Comparison of ENCODE assay signal across 9 cellular contexts in the genomic region with DNA sequence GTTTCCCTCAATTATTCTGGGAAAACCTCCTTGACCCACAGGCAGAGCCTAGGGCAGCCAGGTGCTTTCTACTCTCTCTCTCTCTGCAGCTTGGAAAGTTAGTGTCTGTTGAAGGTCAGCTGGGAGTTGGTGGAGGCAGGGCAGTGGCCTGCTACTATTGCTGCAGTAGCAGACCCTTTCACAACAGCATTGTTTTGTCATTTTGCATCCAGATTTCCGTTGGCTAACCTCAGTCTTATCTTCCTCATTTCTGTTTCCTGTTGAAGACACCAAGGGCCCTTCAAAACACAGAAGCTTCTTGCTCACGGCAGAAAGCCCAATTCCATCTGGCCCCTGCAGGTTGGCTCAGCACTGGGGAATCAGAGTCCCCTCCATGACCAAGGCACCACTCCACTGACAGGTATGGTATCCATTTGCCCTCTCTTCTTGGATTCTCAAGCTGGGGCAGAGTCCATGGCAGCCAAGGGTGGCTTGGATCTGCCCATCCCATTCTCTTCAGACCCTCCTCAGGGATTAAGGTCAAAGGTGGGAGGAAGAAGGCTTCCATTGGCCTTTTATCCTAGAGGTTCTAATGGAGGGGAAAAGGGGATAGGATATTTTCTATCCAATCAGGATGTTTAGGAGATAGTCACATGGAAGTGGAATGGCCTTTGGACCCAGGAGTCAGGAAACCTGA. TPM values are rescaled to one million over a fixed set of nuclear protein-coding genes. Genes with fewer than 3 reads are reported as not detected.
A peak's percentile ranks its signal among the peaks of the same experiment; 100 is the strongest.
DNase-seq lines count a peak whose midpoint lies in the region; ATAC-seq and TF ChIP-seq lines count a peak whose summit lies in the region.
"Had no signal": no experiment of that assay in that cellular context is flagged by ENCODE, and none has a peak within 500 bp of the region (broad histone marks: within the 10 kb centered on the region; RNA-seq: fewer than 3 reads in every experiment).

No MANE protein-coding gene starts in this region.

- H2AFZ ChIP-seq in mammary epithelial cell (ENCODE audit: low read depth, low read length) (no peak overlapping the region), GM23248 (no peak overlapping the region)

- H3K4me3 ChIP-seq in mammary epithelial cell (replicated peaks in 1 of 3; ENCODE audit: insufficient read depth in 1 of 3, low read depth in 2 of 3, low read length in 3 of 3) = no peak overlapping the region
- H3K4me3 ChIP-seq in GM23248 = no peak overlapping the region

- ATAC-seq in HG02610 (IDR thresholded peaks at IDR 0.05; ENCODE audit: unreplicated experiment) = peak; percentile 21

- H3K79me2 ChIP-seq in mammary epithelial cell (ENCODE audit: insufficient read depth, low read length) = no peaks in the 10 kb centered on the region
- H3K79me2 ChIP-seq in GM23248 (ENCODE audit: insufficient read depth) = no peaks in the 10 kb centered on the region

- TF ChIP-seq POLR2A in GM15510 (IDR thresholded peaks at IDR 0.05; ENCODE audit: borderline replicate concordance, extremely low read depth, insufficient read length) = peak; percentile 23

- no peak for TF ChIP-seq CTCF in mammary epithelial cell (conservative IDR thresholded peaks at IDR 0.05 in 1 of 2, IDR thresholded peaks at IDR 0.05 in 1 of 2; ENCODE audit: extremely low read depth in 1 of 2, insufficient read depth in 1 of 2, low read depth in 1 of 2, low read length in 2 of 2)
- TF ChIP-seq CTCF in glutamatergic neuron (IDR thresholded peaks at IDR 0.05; ENCODE audit: partially characterized antibody, unreplicated experiment) = no peak

- 70% methylated on average over 2 of the region's 2 CpGs for WGBS in mammary epithelial cell (ENCODE audit: low coverage, missing lambda C conversion rate)
- WGBS in GM23248 (ENCODE audit: low coverage in 1 of 2, low lambda C conversion rate in 2 of 2, missing lambda C conversion rate in 2 of 2), 2 experiments = 21 to 39% methylated on average over 2 of the region's 2 CpGs

- H3K9me2 ChIP-seq in GM23248 (ENCODE audit: insufficient read depth) = no peaks in the 10 kb centered on the region

- CTCF ChIA-PET in mammary epithelial cell (lab: Charles Lee; ENCODE audit: low non-redundant PET) = no interaction called here

- H3K4me1 ChIP-seq in mammary epithelial cell (ENCODE audit: insufficient read depth, low read length) = peaks cover 5% of the 10 kb centered on the region
- H3K4me1 ChIP-seq in GM23248 (ENCODE audit: insufficient read depth) = no peaks in the 10 kb centered on the region

- H3K27ac ChIP-seq in mammary epithelial cell (ENCODE audit: insufficient read depth, low read depth, low read length) (no peak overlapping the region), GM23248 (no peak overlapping the region)

- dilution Hi-C loops in mammary epithelial cell (cut with HindIII; ENCODE audit: low sequenced_read_pairs) = no loop called here

- no peak overlapping the region for H3K4me3 Mint-ChIP-seq in glutamatergic neuron (ENCODE audit: unreplicated experiment)
- H3K4me3 Mint-ChIP-seq: nephron had no signal

- H3K9me3 ChIP-seq in mammary epithelial cell (replicated peaks; ENCODE audit: insufficient read depth, low read length) (peaks cover 3% of the 10 kb centered on the region), GM23248 (ENCODE audit: low read depth) (no peaks in the 10 kb centered on the region)

- H3K4me1 Mint-ChIP-seq in glutamatergic neuron (ENCODE audit: low read depth, unreplicated experiment) = peaks cover 1% of the 10 kb centered on the region
- H3K4me1 Mint-ChIP-seq: nephron had no signal

- in situ Hi-C loops in mammary epithelial cell (cut with MboI; ENCODE audit: low sequenced_read_pairs in 2 of 2) (no loop called here), GM23248 (cut with MboI) (no loop called here)

- peak; percentile 93 for DNase-seq in SIG-M5 treated with dmso at 0.1 percent for 504 hours (lab: John Stamatoyannopoulos, UW; ENCODE audit: unreplicated experiment)
- peak; percentile 69 for DNase-seq in medulla oblongata (ENCODE audit: extremely low spot score)
- DNase-seq in mammary epithelial cell = no peak
- DNase-seq in glutamatergic neuron = no peak
- DNase-seq in GM23248 = no peak
- no peak for DNase-seq in stimulated activated CD4-positive, alpha-beta T cell treated with anti-CD3 and anti-CD28 coated beads, Interleukin-2, amount 100 ng/mL, for 48 hours

- H3K9ac ChIP-seq in mammary epithelial cell (ENCODE audit: insufficient read depth, low read length) (no peak overlapping the region), GM23248 (no peak overlapping the region)

- H3F3A ChIP-seq in GM23248 (ENCODE audit: insufficient read depth) = no peaks in the 10 kb centered on the region

- no TSS peak for BruUV-seq in mammary epithelial cell (replicated peaks; lab: Mats Ljungman, UMichigan)

- no peaks in the 10 kb centered on the region for H4K20me1 ChIP-seq in mammary epithelial cell (ENCODE audit: insufficient read depth, low read length)
- H4K20me1 ChIP-seq in GM23248 (ENCODE audit: insufficient read depth) = no peaks in the 10 kb centered on the region

- peaks cover 3% of the 10 kb centered on the region for H3K9me3 Mint-ChIP-seq in glutamatergic neuron (ENCODE audit: unreplicated experiment)
- H3K9me3 Mint-ChIP-seq: nephron had no signal

- H3K27me3 Mint-ChIP-seq in glutamatergic neuron (ENCODE audit: unreplicated experiment) = peaks cover 2% of the 10 kb centered on the region

- intact Hi-C loops in mammary epithelial cell (cut with micrococcal nuclease) = no loop called here

- no peak overlapping the region for H3K4me2 ChIP-seq in mammary epithelial cell (ENCODE audit: insufficient read depth, low read depth, low read length)
- no peak overlapping the region for H3K4me2 ChIP-seq in GM23248 (ENCODE audit: unreplicated experiment)

- H3K27ac Mint-ChIP-seq in glutamatergic neuron (ENCODE audit: unreplicated experiment) = no peak overlapping the region
- H3K27ac Mint-ChIP-seq: nephron had no signal

- no peaks in the 10 kb centered on the region for H3K36me3 Mint-ChIP-seq in glutamatergic neuron (ENCODE audit: unreplicated experiment)

- no peaks in the 10 kb centered on the region for H3K36me3 ChIP-seq in mammary epithelial cell (ENCODE audit: insufficient read depth, low read length)
- H3K36me3 ChIP-seq in GM23248 (ENCODE audit: low read depth) = no peaks in the 10 kb centered on the region

- H3K27me3 ChIP-seq in mammary epithelial cell (ENCODE audit: insufficient read depth, low read length) (no peaks in the 10 kb centered on the region), GM23248 (replicated peaks; ENCODE audit: insufficient read depth) (no peaks in the 10 kb centered on the region)

RNA-seq across cellular contexts. Expression of a gene that starts 24.6 kb away (rescaled TPM):
- total RNA-seq in mammary epithelial cell (not detected), glutamatergic neuron (ENCODE audit: unreplicated experiment) (not detected)
- polyA plus RNA-seq in mammary epithelial cell (not detected), GM23248 (2016; fragmentation: Nextera tagmentation; extraction: Ambion mirVana) (not detected in 2 replicates)
- polyA minus RNA-seq in mammary epithelial cell = not detected
- not detected in 2 replicates for total RNA-seq in GM23248 (2014; rRNA removed; shearing (Covaris generic))

Comparison
In these comparisons a context has a peak if more than half of its experiments do, and no peak if none do; other contexts are left out.
1. DNase-seq: peak in SIG-M5 treated with dmso at 0.1 percent for 504 hours (single experiment) and medulla oblongata (single experiment); none in mammary epithelial cell (single experiment), glutamatergic neuron (single experiment), GM23248 (single experiment) and stimulated activated CD4-positive, alpha-beta T cell treated with anti-CD3 and anti-CD28 coated beads, Interleukin-2, amount 100 ng/mL, for 48 hours (0 of 2).